Comparison of ENCODE assay signal across 6 cellular contexts in genomic region chr5:53576674-53577073, GRCh38.
"Had no signal": no experiment of that assay in that cellular context is flagged by ENCODE, and none has a peak within 500 bp of the region (broad histone marks: within the 10 kb centered on the region; RNA-seq: fewer than 3 reads in every experiment).

No MANE protein-coding gene starts in this region.

- H2AFZ ChIP-seq: GM23338 had no signal

- H3K9ac ChIP-seq: KMS-11 had no signal

- H3K4me3 ChIP-seq: GM23338 had no signal

- ATAC-seq: GM23338 had no signal

- DNase-seq: H9, HCEC 1CT, Karpas-422, KBM-7 had no signal

- H3K27ac ChIP-seq: KMS-11 had no signal

- H3K4me2 ChIP-seq: GM23338, KMS-11 had no signal
